Comparison of ENCODE assay signal across 16 cellular contexts in genomic region chr9:76868897-76869296, GRCh38. TPM values are rescaled to one million over a fixed set of nuclear protein-coding genes. Genes with fewer than 3 reads are reported as not detected.
DNase-seq lines count a peak whose midpoint lies in the region; ATAC-seq and TF ChIP-seq lines count a peak whose summit lies in the region.
"Had no signal": no experiment of that assay in that cellular context is flagged by ENCODE, and none has a peak within 500 bp of the region (broad histone marks: within the 10 kb centered on the region; RNA-seq: fewer than 3 reads in every experiment).

No MANE protein-coding gene starts in this region.

- peak; percentile 89 for DNase-seq in NCI-H748 (lab: John Stamatoyannopoulos, UW; ENCODE audit: unreplicated experiment)
- peak; percentile 36 for DNase-seq in epithelial cell of prostate (ENCODE audit: low read depth, low spot score)
- DNase-seq in renal cortical epithelial cell (ENCODE audit: low read depth) = peak; percentile 42
- no peak for DNase-seq in GM13976 (ENCODE audit: low spot score)
- no peak for DNase-seq in right atrium auricular region (ENCODE audit: low spot score)
- no peak for DNase-seq in HK-2 (ENCODE audit: unreplicated experiment)
- DNase-seq: activated CD4-positive, alpha-beta T cell treated with anti-CD3 and anti-CD28 coated beads, Interleukin-2, amount 10 ng/mL, durations not matched to agents 24 days and 14 days; activated effector memory CD4-positive, alpha-beta T cell treated with Interleukin-2 at 50 U/mL for 16 hours; caudate nucleus; GDM1; NCI-H1694; PC-3 had no signal

- in situ Hi-C loops in GM13976 (cut with MboI; ENCODE audit: low sequenced_read_pairs, unreplicated experiment) = no loop called here

- H3K4me1 ChIP-seq in HEK293 (ENCODE audit: control insufficient read depth, insufficient read depth, low read length) (no peaks in the 10 kb centered on the region), right atrium auricular region (no peaks in the 10 kb centered on the region)

- ATAC-seq in GM18909 (IDR thresholded peaks at IDR 0.05; ENCODE audit: poor library complexity, unreplicated experiment) = no peak
- ATAC-seq: esophagus mucosa, PC-3 had no signal

- H3K27me3 ChIP-seq in right atrium auricular region = peaks cover 0 to 2% of the 10 kb centered on the region in 2 donors

- CTCF ChIA-PET in HEK293 (lab: Yijun Ruan, JAX) = interaction anchor here (0.6 to 1.0 kb wide), 2 partner anchors 40 to 55 kb away, joined by 3 to 4 read pairs; no protein-coding TSS in a partner anchor

- POLR2A ChIA-PET in HEK293 (lab: Yijun Ruan, JAX) = no interaction called here

- no peaks in the 10 kb centered on the region for H3K9me3 ChIP-seq in HEK293 (ENCODE audit: control insufficient read depth, insufficient read depth, low read depth, low read length)
- H3K9me3 ChIP-seq in right atrium auricular region = no peaks in the 10 kb centered on the region

- no peak overlapping the region for H3K27ac ChIP-seq in HEK293 (ENCODE audit: extremely low read depth, low read depth, low read length)
- H3K27ac ChIP-seq in epithelial cell of prostate = no peak overlapping the region
- no peak overlapping the region for H3K27ac ChIP-seq in right atrium auricular region
- H3K27ac ChIP-seq: C4-2B had no signal

- H3K4me3 ChIP-seq in HEK293 (ENCODE audit: low read depth, low read length) = peak overlapping the region; percentile 11
- H3K4me3 ChIP-seq in right atrium auricular region = no peak overlapping the region

- H3K36me3 ChIP-seq in HEK293 (ENCODE audit: control insufficient read depth in 2 of 2, insufficient read depth in 1 of 2, low read length in 2 of 2) = no peaks in the 10 kb centered on the region
- no peaks in the 10 kb centered on the region for H3K36me3 ChIP-seq in right atrium auricular region

- no peak for TF ChIP-seq CTCF in HEK293 (tag by site-specific recombination; IDR thresholded peaks at IDR 0.05)
- TF ChIP-seq CTCF in GM13976 (IDR thresholded peaks at IDR 0.05; ENCODE audit: borderline replicate concordance, control extremely low read depth, extremely low read depth, insufficient read depth, missing control alignments) = no peak
- TF ChIP-seq CTCF in right atrium auricular region (IDR thresholded peaks at IDR 0.05) = no peak

TF ChIP-seq in HEK293, 187 proteins besides CTCF, POLR2A, EP300 and RAD21:
- no peak for TF ChIP-seq ZBTB10 (tag by site-specific recombination; IDR thresholded peaks at IDR 0.05)
- no peak for TF ChIP-seq ZBTB11 (tag by site-specific recombination; conservative IDR thresholded peaks at IDR 0.05; ENCODE audit: low read depth)
- TF ChIP-seq ZNF529 (tag by site-specific recombination; IDR thresholded peaks at IDR 0.05; ENCODE audit: insufficient replicate concordance) = no peak
- no peak for TF ChIP-seq ZNF221 (tag by site-specific recombination; IDR thresholded peaks at IDR 0.05; ENCODE audit: borderline replicate concordance)
- no peak for TF ChIP-seq ZNF791 (tag by site-specific recombination; IDR thresholded peaks at IDR 0.05)
- TF ChIP-seq ZNF146 (tag by site-specific recombination; IDR thresholded peaks at IDR 0.05) = no peak

RNA-seq across cellular contexts. Expression of gene PRUNE2, which starts 37.0 kb away (rescaled TPM):
- 30.4 and 38.8 TPM in 2 replicates for total RNA-seq in renal cortical epithelial cell
- 10 to 100 TPM; 15.4 to 28.5 TPM for total RNA-seq in right atrium auricular region
- total RNA-seq: PC-3 had no signal

Comparison
In these comparisons a context has a peak if more than half of its experiments do, and no peak if none do; other contexts are left out.
1. DNase-seq: peak in NCI-H748 (single experiment), epithelial cell of prostate (single experiment) and renal cortical epithelial cell (single experiment); none in GM13976 (single experiment), right atrium auricular region (single experiment) and HK-2 (single experiment).